8 cellular contexts compared by ENCODE assay signal in the genomic region with DNA sequence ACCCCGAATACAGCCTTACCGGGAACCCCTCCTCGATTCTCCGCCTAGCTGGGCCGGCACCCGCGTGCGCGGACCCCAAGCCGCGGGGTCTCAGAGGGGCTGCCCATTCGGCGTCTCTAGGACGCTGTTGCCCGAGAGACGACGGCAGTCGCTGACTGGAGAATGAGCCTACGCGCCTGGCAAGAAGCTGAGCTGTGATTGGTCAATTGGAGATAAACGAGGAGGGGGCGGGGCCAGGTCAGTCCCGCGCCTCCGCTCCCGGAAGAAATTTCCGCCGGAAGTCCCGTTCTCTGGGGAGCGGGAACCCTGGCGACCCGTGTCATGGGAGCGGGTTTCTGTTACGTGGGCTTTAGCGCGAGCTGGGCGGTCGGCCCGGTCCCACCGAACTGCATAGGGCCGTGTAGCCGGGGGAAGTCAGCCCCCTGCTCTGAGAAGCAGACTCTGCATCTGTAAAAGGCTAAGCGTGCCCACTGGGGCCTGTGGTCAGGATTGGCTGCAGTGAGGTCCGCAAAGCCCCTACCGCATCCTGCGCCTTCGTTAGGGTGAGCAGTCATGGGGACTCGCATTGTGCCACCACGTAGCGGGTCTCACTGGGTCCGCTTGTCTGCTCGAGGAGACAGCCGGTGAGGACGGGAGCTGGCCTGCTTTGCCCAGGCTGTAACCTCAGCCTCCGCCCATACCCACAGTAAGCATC. TPM values are rescaled to one million over a fixed set of nuclear protein-coding genes. Genes with fewer than 3 reads are reported as not detected.
DNase-seq lines count a peak whose midpoint lies in the region; ATAC-seq lines count a peak whose summit lies in the region.

A gene with protein sequence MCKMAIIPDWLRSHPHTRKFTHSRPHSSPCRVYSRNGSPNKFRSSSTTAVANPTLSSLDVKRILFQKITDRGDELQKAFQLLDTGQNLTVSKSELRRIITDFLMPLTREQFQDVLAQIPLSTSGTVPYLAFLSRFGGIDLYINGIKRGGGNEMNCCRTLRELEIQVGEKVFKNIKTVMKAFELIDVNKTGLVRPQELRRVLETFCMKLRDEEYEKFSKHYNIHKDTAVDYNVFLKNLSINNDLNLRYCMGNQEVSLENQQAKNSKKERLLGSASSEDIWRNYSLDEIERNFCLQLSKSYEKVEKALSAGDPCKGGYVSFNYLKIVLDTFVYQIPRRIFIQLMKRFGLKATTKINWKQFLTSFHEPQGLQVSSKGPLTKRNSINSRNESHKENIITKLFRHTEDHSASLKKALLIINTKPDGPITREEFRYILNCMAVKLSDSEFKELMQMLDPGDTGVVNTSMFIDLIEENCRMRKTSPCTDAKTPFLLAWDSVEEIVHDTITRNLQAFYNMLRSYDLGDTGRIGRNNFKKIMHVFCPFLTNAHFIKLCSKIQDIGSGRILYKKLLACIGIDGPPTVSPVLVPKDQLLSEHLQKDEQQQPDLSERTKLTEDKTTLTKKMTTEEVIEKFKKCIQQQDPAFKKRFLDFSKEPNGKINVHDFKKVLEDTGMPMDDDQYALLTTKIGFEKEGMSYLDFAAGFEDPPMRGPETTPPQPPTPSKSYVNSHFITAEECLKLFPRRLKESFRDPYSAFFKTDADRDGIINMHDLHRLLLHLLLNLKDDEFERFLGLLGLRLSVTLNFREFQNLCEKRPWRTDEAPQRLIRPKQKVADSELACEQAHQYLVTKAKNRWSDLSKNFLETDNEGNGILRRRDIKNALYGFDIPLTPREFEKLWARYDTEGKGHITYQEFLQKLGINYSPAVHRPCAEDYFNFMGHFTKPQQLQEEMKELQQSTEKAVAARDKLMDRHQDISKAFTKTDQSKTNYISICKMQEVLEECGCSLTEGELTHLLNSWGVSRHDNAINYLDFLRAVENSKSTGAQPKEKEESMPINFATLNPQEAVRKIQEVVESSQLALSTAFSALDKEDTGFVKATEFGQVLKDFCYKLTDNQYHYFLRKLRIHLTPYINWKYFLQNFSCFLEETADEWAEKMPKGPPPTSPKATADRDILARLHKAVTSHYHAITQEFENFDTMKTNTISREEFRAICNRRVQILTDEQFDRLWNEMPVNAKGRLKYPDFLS (N-terminal part only) (minus strand): TSS at position 157 of the 694 bp plus-strand sequence. CDS start 29,987 bp downstream, outside the sequence.

- H3K27me3 ChIP-seq in HUES48 (ENCODE audit: control insufficient read depth, insufficient read depth, low read length) = no peaks in the 10 kb centered on the region; the same call in 1 of the 2 replicates
- H3K27me3 ChIP-seq in esophagus (ENCODE audit: control insufficient read depth in 1 of 2, insufficient read depth in 2 of 2, low read length in 2 of 2) = no peaks in the 10 kb centered on the region
- no peaks in the 10 kb centered on the region for H3K27me3 ChIP-seq in mucosa of stomach (ENCODE audit: control insufficient read depth, insufficient read depth, low read length)

- ATAC-seq in GM21367 (IDR thresholded peaks at IDR 0.05; ENCODE audit: unreplicated experiment) = peak; percentile 68

- peaks cover 13% of the 10 kb centered on the region for H3K4me1 ChIP-seq in HUES48 (ENCODE audit: control insufficient read depth, insufficient read depth, low read length)
- H3K4me1 ChIP-seq in esophagus (ENCODE audit: control insufficient read depth in 2 of 2, insufficient read depth in 2 of 2, low read length in 1 of 2) = peaks cover 5 to 8% of the 10 kb centered on the region in 2 donors
- peaks cover 9% of the 10 kb centered on the region for H3K4me1 ChIP-seq in mucosa of stomach (ENCODE audit: control insufficient read depth, insufficient read depth, low read length)

- H3K36me3 ChIP-seq in HUES48 (ENCODE audit: control insufficient read depth, insufficient read depth, low read length) = no peaks in the 10 kb centered on the region
- no peaks in the 10 kb centered on the region for H3K36me3 ChIP-seq in esophagus (ENCODE audit: control insufficient read depth in 2 of 2, insufficient read depth in 2 of 2, low read length in 1 of 2)
- H3K36me3 ChIP-seq in mucosa of stomach (ENCODE audit: control insufficient read depth, insufficient read depth, low read length) = no peaks in the 10 kb centered on the region

- no peaks in the 10 kb centered on the region for H3K9me3 ChIP-seq in HUES48 (ENCODE audit: control insufficient read depth, insufficient read depth, low read length)
- no peaks in the 10 kb centered on the region for H3K9me3 ChIP-seq in esophagus (ENCODE audit: control insufficient read depth in 2 of 2, insufficient read depth in 1 of 2, low read depth in 1 of 2, low read length in 1 of 2)
- H3K9me3 ChIP-seq in mucosa of stomach (ENCODE audit: control insufficient read depth, low read length) = no peaks in the 10 kb centered on the region

- H3K9ac ChIP-seq in HUES48 (ENCODE audit: low read depth, low read length) = peak within 1 kb of the TSS; percentile 69
- H3K9ac ChIP-seq in mucosa of stomach (ENCODE audit: low read length) = peak within 1 kb of the TSS; percentile 92

- DNase-seq in CMK (ENCODE audit: low read depth) (peak; percentile 80), OCI-M2 (lab: John Stamatoyannopoulos, UW; ENCODE audit: unreplicated experiment) (peak; percentile 58)
- DNase-seq in activated T-cell treated with anti-CD3 and anti-CD28 coated beads, Interleukin-2, amount 50 U/mL, for 1 hour = peak; percentile 88
- DNase-seq in stimulated activated CD8-positive, alpha-beta memory T cell treated with anti-CD3 and anti-CD28 coated beads, Interleukin-4, amount 100 ng/mL, for 4 hours (ENCODE audit: low read depth in 2 of 2, low spot score in 1 of 2) = peak; percentile 79 to 85

- peak within 1 kb of the TSS; percentile 87 for H3K27ac ChIP-seq in HUES48 (ENCODE audit: low read depth, low read length)
- H3K27ac ChIP-seq in esophagus (ENCODE audit: low read depth in 2 of 2, low read length in 1 of 2) = peak within 1 kb of the TSS; percentile 66 to 81

- 1% methylated on average over 53 to 55 of the region's 55 CpGs for WGBS in esophagus, 2 donors

- H3K4me3 ChIP-seq in HUES48 (ENCODE audit: low read depth, low read length) (peak within 1 kb of the TSS; percentile 75), esophagus (ENCODE audit: low read depth in 1 of 2, low read length in 2 of 2) (peak within 1 kb of the TSS; percentile 87 to 89), mucosa of stomach (ENCODE audit: low read length) (peak within 1 kb of the TSS; percentile 99)

RNA-seq across cellular contexts. Expression of the gene that starts here (rescaled TPM):
- polyA plus RNA-seq in esophagus = under 1 TPM; 0.24 to 0.29 TPM

Comparison
In these comparisons a context has a peak if more than half of its experiments do, and no peak if none do; other contexts are left out.
1. Peak in every context shown above with its lines: DNase-seq, ATAC-seq, H3K4me3 ChIP-seq and H3K27ac ChIP-seq.